18 cellular contexts compared by ENCODE assay signal in the genomic region with DNA sequence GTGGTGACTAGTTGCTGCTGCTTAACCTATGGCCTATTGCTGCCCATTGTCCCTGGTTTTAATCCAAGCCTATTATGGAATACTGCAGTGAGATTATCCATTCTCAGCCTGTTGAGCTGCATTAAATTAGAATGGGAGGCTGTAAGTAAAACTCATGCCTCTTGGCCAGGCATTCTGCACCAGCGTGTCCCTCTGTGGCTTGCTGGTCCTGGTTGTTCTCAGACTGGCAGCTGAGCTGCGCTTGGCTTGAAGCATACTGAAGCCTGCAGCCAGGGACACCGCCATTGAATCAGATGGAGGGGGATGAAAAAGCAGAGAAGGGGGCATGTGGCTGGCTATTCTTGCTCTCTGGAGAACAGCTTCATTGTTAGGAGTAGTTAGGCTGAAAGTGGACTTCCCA. TPM values are rescaled to one million over a fixed set of nuclear protein-coding genes. Genes with fewer than 3 reads are reported as not detected.
"Had no signal": no experiment of that assay in that cellular context is flagged by ENCODE, and none has a peak within 500 bp of the region (broad histone marks: within the 10 kb centered on the region; RNA-seq: fewer than 3 reads in every experiment).

No MANE protein-coding gene starts in this region.

- H3K4me1 ChIP-seq: tibial nerve, uterus had no signal

- H3K9me3 Mint-ChIP-seq: activated T-helper 17 cell treated with anti-CD3 and anti-CD28 coated beads, Interleukin-2, amount 50 U/mL, for 72 hours; nephron had no signal

- H3K9me3 ChIP-seq: ovary, tibial nerve, uterus had no signal

- H3K27me3 ChIP-seq: ovary, tibial nerve, uterus had no signal

- H3K4me3 ChIP-seq: ovary, tibial nerve, uterus had no signal

- H3K4me3 Mint-ChIP-seq: activated T-helper 17 cell treated with anti-CD3 and anti-CD28 coated beads, Interleukin-2, amount 50 U/mL, for 72 hours; dendritic cell treated with granulocyte-macrophage colony-stimulating factor and Interleukin-4, amounts not matched to agents 40 ng/mL and 50 ng/mL, for 4 days; nephron had no signal

- H3K27ac Mint-ChIP-seq: activated T-helper 17 cell treated with anti-CD3 and anti-CD28 coated beads, Interleukin-2, amount 50 U/mL, for 72 hours; dendritic cell treated with granulocyte-macrophage colony-stimulating factor and Interleukin-4, amounts not matched to agents 40 ng/mL and 50 ng/mL, for 4 days; nephron had no signal

- H3K27ac ChIP-seq: epithelial cell of prostate, ovary, tibial nerve, uterus had no signal

- H3K36me3 ChIP-seq: ovary, uterus had no signal

- DNase-seq: activated CD4-positive, alpha-beta T cell treated with anti-CD3 and anti-CD28 coated beads, Interleukin-2, amount 50 U/mL, for 4 hours; activated naive CD4-positive, alpha-beta T cell treated with Interleukin-2 at 50 U/mL for 16 hours; activated T-cell treated with anti-CD3 and anti-CD28 coated beads for 4 hours; foreskin melanocyte; left cardiac atrium; mammary epithelial cell; ovary; stimulated activated CD4-positive, alpha-beta T cell treated with anti-CD3 and anti-CD28 coated beads, Interleukin-4, amount 100 ng/mL, for 1 hour; stimulated activated naive CD4-positive, alpha-beta T cell; uterus had no signal

- H3K27me3 Mint-ChIP-seq: activated T-helper 17 cell treated with anti-CD3 and anti-CD28 coated beads, Interleukin-2, amount 50 U/mL, for 72 hours; dendritic cell treated with granulocyte-macrophage colony-stimulating factor and Interleukin-4, amounts not matched to agents 40 ng/mL and 50 ng/mL, for 4 days had no signal

- ATAC-seq: activated CD4-positive, CD25-positive, alpha-beta regulatory T cell treated with anti-CD3 and anti-CD28 coated beads, Interleukin-2, amount 50 U/mL, for 24 hours; activated T-helper 17 cell treated with anti-CD3 and anti-CD28 coated beads, Interleukin-2, amount 50 U/mL, for 72 hours had no signal

RNA-seq across cellular contexts. Expression of a gene that starts 15.6 kb away (rescaled TPM):
- total RNA-seq: activated T-helper 17 cell treated with anti-CD3 and anti-CD28 coated beads, Interleukin-2, amount 50 U/mL, for 72 hours; cerebellum; tibial nerve had no signal
- polyA plus RNA-seq: fibroblast of lung had no signal
